1 cellular context compared by ENCODE assay signal in genomic region chr19:1254530-1255185, GRCh38.
TF ChIP-seq lines count a peak whose summit lies in the region.

No MANE protein-coding gene starts in this region.

TF ChIP-seq in HepG2, 621 proteins besides CTCF, POLR2A, EP300 and RAD21 (continued from another document and continues in another):
- TF ChIP-seq ARID4A (CRISPR knock-in tag; IDR thresholded peaks at IDR 0.05; ENCODE audit: borderline replicate concordance) (peak; percentile 68; the same call in 1 of the 2 replicates), HNF4A (CRISPR knock-in tag; IDR thresholded peaks at IDR 0.05) (peak; percentile 97), ZNF788 (CRISPR knock-in tag; IDR thresholded peaks at IDR 0.05; ENCODE audit: borderline replicate concordance) (peak; percentile 33; the same call in 1 of the 2 replicates), IRF1 (CRISPR knock-in tag; IDR thresholded peaks at IDR 0.05; ENCODE audit: low read depth) (no peak), PHB2 (IDR thresholded peaks at IDR 0.05; ENCODE audit: partially characterized antibody) (no peak), EHMT2 (IDR thresholded peaks at IDR 0.05; ENCODE audit: borderline replicate concordance, low read depth, low read length) (no peak), PATZ1 (CRISPR knock-in tag; IDR thresholded peaks at IDR 0.05) (peak; percentile 85), CHD2 (IDR thresholded peaks at IDR 0.05; ENCODE audit: low read depth, low read length) (no peak), ZNF275 (CRISPR knock-in tag; IDR thresholded peaks at IDR 0.05; ENCODE audit: borderline replicate concordance) (no peak), ZNF790 (CRISPR knock-in tag; IDR thresholded peaks at IDR 0.05; ENCODE audit: borderline replicate concordance) (no peak), ZNF766 (CRISPR knock-in tag; IDR thresholded peaks at IDR 0.05; ENCODE audit: borderline replicate concordance) (no peak), ATF5 (CRISPR knock-in tag; IDR thresholded peaks at IDR 0.05; ENCODE audit: low read depth) (no peak), ZNF142 (CRISPR knock-in tag; IDR thresholded peaks at IDR 0.05) (no peak), ZSCAN12 (CRISPR knock-in tag; IDR thresholded peaks at IDR 0.05) (no peak), FOXP4 (CRISPR knock-in tag; IDR thresholded peaks at IDR 0.05) (peak; percentile 64; the same call in 1 of the 2 replicates), SALL1 (CRISPR knock-in tag; IDR thresholded peaks at IDR 0.05) (peak; percentile 83), RFXAP (CRISPR knock-in tag; IDR thresholded peaks at IDR 0.05; ENCODE audit: borderline replicate concordance) (no peak), ZNF563 (CRISPR knock-in tag; IDR thresholded peaks at IDR 0.05) (no peak), NR0B2 (CRISPR knock-in tag; IDR thresholded peaks at IDR 0.05) (no peak), NR2F6 (IDR thresholded peaks at IDR 0.05) (peak; percentile 99), NR2F6 (CRISPR knock-in tag; IDR thresholded peaks at IDR 0.05) (peak; percentile 95), TFAP4 (IDR thresholded peaks at IDR 0.05; ENCODE audit: borderline replicate concordance, low read depth) (peak; percentile 48; the same call in 1 of the 2 replicates), ATRX (CRISPR knock-in tag; IDR thresholded peaks at IDR 0.05; ENCODE audit: borderline replicate concordance) (no peak), ZNF253 (CRISPR knock-in tag; IDR thresholded peaks at IDR 0.05; ENCODE audit: borderline replicate concordance) (no peak), ZKSCAN5 (CRISPR knock-in tag; IDR thresholded peaks at IDR 0.05) (no peak), SSRP1 (CRISPR knock-in tag; IDR thresholded peaks at IDR 0.05) (no peak; the same call in 1 of the 2 replicates), ZNF496 (CRISPR knock-in tag; IDR thresholded peaks at IDR 0.05; ENCODE audit: insufficient replicate concordance) (no peak), ZNF18 (CRISPR knock-in tag; IDR thresholded peaks at IDR 0.05; ENCODE audit: insufficient replicate concordance) (no peak), ZNF639 (CRISPR knock-in tag; conservative IDR thresholded peaks at IDR 0.05) (no peak), GPBP1L1 (CRISPR knock-in tag; IDR thresholded peaks at IDR 0.05) (no peak), ETV5 (CRISPR knock-in tag; IDR thresholded peaks at IDR 0.05; ENCODE audit: borderline replicate concordance) (peak; percentile 54; the same call in 1 of the 2 replicates)
